In genomic region chr1:93704063-93704462, GRCh38 we compare ENCODE assay signal across 1 cellular context.
TF ChIP-seq lines count a peak whose summit lies in the region.

No MANE protein-coding gene starts in this region.

TF ChIP-seq in IMR-90, 13 proteins besides CTCF, POLR2A, EP300 and RAD21 (continued from another document):
- no peak for TF ChIP-seq RFX5 (IDR thresholded peaks at IDR 0.05; ENCODE audit: low read depth, low read length)
